Comparison of ENCODE assay signal across 10 cellular contexts in the genomic region with DNA sequence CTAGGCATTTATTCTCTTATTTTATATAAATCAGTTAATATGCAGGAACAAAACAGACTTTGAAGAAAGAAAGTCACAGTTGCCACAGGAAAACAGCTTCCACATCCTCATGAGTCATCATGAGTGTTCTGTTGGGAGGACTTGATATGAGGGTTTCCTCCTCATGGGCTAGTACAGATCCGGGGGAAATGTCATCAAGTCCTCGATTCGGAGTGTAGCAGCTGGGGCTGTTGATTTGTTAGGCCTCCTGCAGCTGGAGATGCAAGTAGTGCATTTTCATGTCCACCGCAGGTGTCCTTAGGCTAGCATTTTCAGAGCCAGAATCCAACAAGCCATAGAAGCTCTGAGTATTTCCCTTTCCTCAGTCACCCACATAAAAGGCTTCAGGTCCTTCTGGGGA. TPM values are rescaled to one million over a fixed set of nuclear protein-coding genes. Genes with fewer than 3 reads are reported as not detected.
DNase-seq lines count a peak whose midpoint lies in the region; ATAC-seq, FAIRE-seq and TF ChIP-seq lines count a peak whose summit lies in the region.
"Had no signal": no experiment of that assay in that cellular context is flagged by ENCODE, and none has a peak within 500 bp of the region (broad histone marks: within the 10 kb centered on the region; RNA-seq: fewer than 3 reads in every experiment).

No MANE protein-coding gene starts in this region.

- H3K18ac ChIP-seq in neuronal stem cell (ENCODE audit: low read length), result no peak overlapping the region

- no peak overlapping the region for H2BK12ac ChIP-seq in neuronal stem cell (ENCODE audit: low read length)

- H2BK120ac ChIP-seq in neuronal stem cell (ENCODE audit: low read depth, low read length), result no peak overlapping the region

- H3K27ac ChIP-seq in PC-3 (ENCODE audit: low read length), result peak overlapping the region; percentile 73
- H3K27ac ChIP-seq in small intestine (ENCODE audit: low read depth in 1 of 2, low read length in 1 of 2), result no peak overlapping the region
- H3K27ac ChIP-seq in neuronal stem cell (replicated peaks; ENCODE audit: low read length), result no peak overlapping the region
- H3K27ac ChIP-seq: A549, upper lobe of left lung had no signal

- no peaks in the 10 kb centered on the region for H3K79me1 ChIP-seq in neuronal stem cell (ENCODE audit: low read depth, low read length)

- no peaks in the 10 kb centered on the region for H3K36me3 ChIP-seq in PC-3 (ENCODE audit: low read depth, low read length)
- no peaks in the 10 kb centered on the region for H3K36me3 ChIP-seq in small intestine (ENCODE audit: control insufficient read depth in 2 of 2, insufficient read depth in 2 of 2, low read length in 2 of 2)
- no peaks in the 10 kb centered on the region for H3K36me3 ChIP-seq in neuronal stem cell (replicated peaks in 1 of 2; ENCODE audit: control insufficient read depth in 2 of 2, insufficient read depth in 2 of 2, low read length in 2 of 2)
- H3K36me3 ChIP-seq: upper lobe of left lung had no signal

- peak; percentile 12 for DNase-seq in SKM-1 treated with dmso at 0.1 percent for 144 hours (lab: John Stamatoyannopoulos, UW; ENCODE audit: unreplicated experiment)
- no peak for DNase-seq in SKM-1 (lab: John Stamatoyannopoulos, UW; ENCODE audit: unreplicated experiment)
- DNase-seq in PC-3, result peak; percentile 87
- DNase-seq in dermis blood vessel endothelial cell, result peak; percentile 71
- DNase-seq in small intestine, result peak; percentile 33
- no peak for DNase-seq in DMS79 (lab: John Stamatoyannopoulos, UW)
- no peak for DNase-seq in neuronal stem cell (ENCODE audit: low spot score)
- DNase-seq: upper lobe of left lung had no signal

- BruUV-seq in PC-3 (replicated peaks; lab: Mats Ljungman, UMichigan), result no TSS peak

- H4K91ac ChIP-seq in neuronal stem cell (ENCODE audit: low read depth, low read length, poor library complexity), result no peak overlapping the region

- H3K4me2 ChIP-seq in PC-3 (ENCODE audit: low read length) (peak overlapping the region; percentile 52), neuronal stem cell (ENCODE audit: insufficient read depth, low read length, poor library complexity, severe bottlenecking) (no peak overlapping the region)
- H3K4me2 ChIP-seq: A549 had no signal

- no peaks in the 10 kb centered on the region for H3K27me3 ChIP-seq in PC-3 (ENCODE audit: low read length)
- H3K27me3 ChIP-seq in small intestine (ENCODE audit: control insufficient read depth in 2 of 2, insufficient read depth in 2 of 2, low read length in 2 of 2), result no peaks in the 10 kb centered on the region
- H3K27me3 ChIP-seq in neuronal stem cell (ENCODE audit: control insufficient read depth in 3 of 3, insufficient read depth in 3 of 3, low read depth in 1 of 3, low read length in 3 of 3), result no peaks in the 10 kb centered on the region
- H3K27me3 ChIP-seq: upper lobe of left lung had no signal

- peaks cover 29% of the 10 kb centered on the region for H3K4me1 ChIP-seq in PC-3 (ENCODE audit: insufficient read depth, low read length)
- no peaks in the 10 kb centered on the region for H3K4me1 ChIP-seq in small intestine (ENCODE audit: control insufficient read depth in 2 of 2, insufficient read depth in 1 of 2, low read depth in 1 of 2, low read length in 1 of 2)
- H3K4me1 ChIP-seq in neuronal stem cell (ENCODE audit: control insufficient read depth in 2 of 2, insufficient read depth in 1 of 2, low read depth in 1 of 2, low read length in 2 of 2), result no peaks in the 10 kb centered on the region
- H3K4me1 ChIP-seq: A549 had no signal

- H2AK5ac ChIP-seq in neuronal stem cell (ENCODE audit: low read depth, low read length), result no peak overlapping the region

- H2BK15ac ChIP-seq in neuronal stem cell (ENCODE audit: low read length), result no peak overlapping the region

- intact Hi-C loops in PC-3 (cut with micrococcal nuclease), result loop anchor here (2.0 kb wide), 1 partner anchor 51 kb away; no protein-coding TSS in a partner anchor

- H2BK5ac ChIP-seq in neuronal stem cell (ENCODE audit: low read length), result no peak overlapping the region

- no peak overlapping the region for H4K8ac ChIP-seq in neuronal stem cell (ENCODE audit: low read depth, low read length)

- ATAC-seq in PC-3 (peak; percentile 99), GM19455 (IDR thresholded peaks at IDR 0.05; ENCODE audit: unreplicated experiment) (no peak)
- ATAC-seq: A549 had no signal

- no peak for TF ChIP-seq CTCF in PC-3 (conservative IDR thresholded peaks at IDR 0.05; ENCODE audit: low read depth, low read length)

- H3K9me2 ChIP-seq in PC-3 (replicated peaks; ENCODE audit: low read length), result no peaks in the 10 kb centered on the region

- H3F3A ChIP-seq in PC-3 (ENCODE audit: low read length, unreplicated experiment), result no peaks in the 10 kb centered on the region

- H3K4ac ChIP-seq in neuronal stem cell (ENCODE audit: low read length), result no peak overlapping the region

- no peak overlapping the region for H3K9ac ChIP-seq in PC-3 (ENCODE audit: low read length)
- no peak overlapping the region for H3K9ac ChIP-seq in neuronal stem cell (ENCODE audit: low read depth, low read length, poor library complexity)

- H2AFZ ChIP-seq in PC-3 (ENCODE audit: low read length), result peak overlapping the region; percentile 62
- H2AFZ ChIP-seq in neuronal stem cell (ENCODE audit: low read length), result no peak overlapping the region

- H3K4me3 ChIP-seq in PC-3 (ENCODE audit: low read length) (0 out of 2 replicates have a peak overlapping the region, but pooled peaks have one; percentile 6), small intestine (ENCODE audit: low read depth in 1 of 2, low read length in 2 of 2) (no peak overlapping the region), neuronal stem cell (ENCODE audit: low read length in 2 of 2) (no peak overlapping the region)
- H3K4me3 ChIP-seq: A549, upper lobe of left lung had no signal

- H3K23ac ChIP-seq in neuronal stem cell (ENCODE audit: low read depth, low read length, poor library complexity), result no peak overlapping the region

- WGBS in small intestine, 3 donors, result 46 to 61% (median 56%) methylated on average over 4 of the region's 4 CpGs
- WGBS in neuronal stem cell (ENCODE audit: extremely low coverage in 2 of 2, insufficient read length in 2 of 2, insufficient replicate concordance in 1 of 2), 2 donors, result no CpG with 5 or more reads among the region's 4 CpGs

- CTCF ChIA-PET in PC-3 (lab: Charles Lee), result interaction anchor here (0.5 kb wide), 1 partner anchor 115 kb away, joined by 3 read pairs; no protein-coding TSS in a partner anchor

- POLR2A ChIA-PET in PC-3 (lab: Charles Lee; ENCODE audit: unreplicated experiment), result interaction anchor here (0.6 to 0.7 kb wide), 2 partner anchors 14 to 86 kb away, joined by 4 to 6 read pairs; no protein-coding TSS in a partner anchor

- no peaks in the 10 kb centered on the region for H3K79me2 ChIP-seq in PC-3 (ENCODE audit: low read length)

- no peaks in the 10 kb centered on the region for H4K20me1 ChIP-seq in PC-3 (ENCODE audit: low read length)

- no peaks in the 10 kb centered on the region for H3K9me3 ChIP-seq in PC-3 (ENCODE audit: low read length)
- no peaks in the 10 kb centered on the region for H3K9me3 ChIP-seq in small intestine (ENCODE audit: control insufficient read depth, low read depth)
- no peaks in the 10 kb centered on the region for H3K9me3 ChIP-seq in neuronal stem cell (replicated peaks in 1 of 2; ENCODE audit: control insufficient read depth in 2 of 2, insufficient read depth in 1 of 2, low read depth in 1 of 2, low read length in 2 of 2)
- H3K9me3 ChIP-seq: A549, upper lobe of left lung had no signal

- FAIRE-seq in small intestine (lab: Jason Lieb, UNC), result no peak
- FAIRE-seq: A549 had no signal

- H3K14ac ChIP-seq in neuronal stem cell (ENCODE audit: low read length), result no peak overlapping the region

RNA-seq across cellular contexts. Expression of a gene that starts 36.7 kb away (rescaled TPM):
- total RNA-seq in PC-3 (2014; rRNA removed) (not detected in 2 replicates), dermis blood vessel endothelial cell (not detected in 2 replicates)
- polyA plus RNA-seq in small intestine, result not detected
- not detected for polyA plus RNA-seq in neuronal stem cell (2013, experiment 1 of 2)
- polyA plus RNA-seq in neuronal stem cell (2013, experiment 2 of 2), result not detected
- total RNA-seq: upper lobe of left lung had no signal
- polyA plus RNA-seq: A549 had no signal

RNA-seq across cellular contexts. Expression of a gene that starts 48.4 kb away (rescaled TPM):
- total RNA-seq in PC-3 (2014; rRNA removed), result 0.40 and 0.87 TPM in 2 replicates
- not detected in 2 replicates for total RNA-seq in dermis blood vessel endothelial cell
- 100 to 1,000 TPM; 145 to 295 (median 212) TPM for polyA plus RNA-seq in small intestine
- polyA plus RNA-seq in neuronal stem cell (2013, experiment 1 of 2), result 0.06 TPM
- polyA plus RNA-seq in neuronal stem cell (2013, experiment 2 of 2), result 0.03 TPM
- total RNA-seq: upper lobe of left lung had no signal
- polyA plus RNA-seq: A549 had no signal

Comparison
In these comparisons a context has a peak if more than half of its experiments do, and no peak if none do; other contexts are left out.
1. DNase-seq: peak in SKM-1 treated with dmso at 0.1 percent for 144 hours (single experiment), PC-3 (single experiment), dermis blood vessel endothelial cell (single experiment) and small intestine (single experiment); none in SKM-1 (single experiment), DMS79 (single experiment) and neuronal stem cell (single experiment).